ENCODE assay signal across 28 cellular contexts in genomic region chr12:29728033-29728432, GRCh38. TPM values are rescaled to one million over a fixed set of nuclear protein-coding genes. Genes with fewer than 3 reads are reported as not detected.
DNase-seq lines count a peak whose midpoint lies in the region; ATAC-seq and TF ChIP-seq lines count a peak whose summit lies in the region.
"Had no signal": no experiment of that assay in that cellular context is flagged by ENCODE, and none has a peak within 500 bp of the region (broad histone marks: within the 10 kb centered on the region; RNA-seq: fewer than 3 reads in every experiment).

No MANE protein-coding gene starts in this region.

- no peak for TF ChIP-seq CTCF in IMR-90 (conservative IDR thresholded peaks at IDR 0.05; ENCODE audit: low read depth, low read length)
- no peak for TF ChIP-seq CTCF in colonic mucosa (IDR thresholded peaks at IDR 0.05)
- TF ChIP-seq CTCF in gastrocnemius medialis (IDR thresholded peaks at IDR 0.05 in 4 of 5, conservative IDR thresholded peaks at IDR 0.05 in 1 of 5): no peak

- H3K27ac ChIP-seq in IMR-90 (ENCODE audit: insufficient read depth, low read length) (no peak overlapping the region), colonic mucosa (no peak overlapping the region), gastrocnemius medialis (peak overlapping the region; percentile 79 to 93 (median 82))
- H3K27ac ChIP-seq: HL-60, testis, uterus had no signal

- H4K5ac ChIP-seq in IMR-90 (ENCODE audit: low read depth, low read length): no peak overlapping the region

- H3K18ac ChIP-seq in IMR-90 (ENCODE audit: low read depth, low read length): no peak overlapping the region

- H3K9me3 ChIP-seq in IMR-90 (ENCODE audit: control insufficient read depth, insufficient read depth, low read length) (no peaks in the 10 kb centered on the region), colonic mucosa (no peaks in the 10 kb centered on the region), gastrocnemius medialis (no peaks in the 10 kb centered on the region)
- H3K9me3 ChIP-seq: SK-N-SH, testis, uterus had no signal

- peaks cover 4 to 36% of the 10 kb centered on the region in 2 experiments; a peak in 2 of 4 replicates for H3K79me1 ChIP-seq in IMR-90 (ENCODE audit: low read depth in 1 of 2, low read length in 2 of 2)

- H3K9ac ChIP-seq in IMR-90 (ENCODE audit: low read depth, low read length): no peak overlapping the region
- no peak overlapping the region for H3K9ac ChIP-seq in colonic mucosa (ENCODE audit: low read depth in 2 of 2, low read length in 2 of 2)
- H3K9ac ChIP-seq: SK-N-SH had no signal

- WGBS in IMR-90 (ENCODE audit: extremely low coverage in 2 of 2, insufficient read length in 1 of 2), 2 experiments: 80% methylated on average over 3 of the region's 7 CpGs; no CpG with 5 or more reads in 1 of the 2 experiments

- H3K27me3 ChIP-seq in IMR-90 (ENCODE audit: control insufficient read depth, insufficient read depth, low read length) (no peaks in the 10 kb centered on the region), colonic mucosa (no peaks in the 10 kb centered on the region), gastrocnemius medialis (no peaks in the 10 kb centered on the region)
- H3K27me3 ChIP-seq: dorsolateral prefrontal cortex, testis, uterus had no signal

- CTCF ChIA-PET in IMR-90 (lab: Yijun Ruan, JAX): no interaction called here

- in situ Hi-C loops in IMR-90 (cut with MboI; ENCODE audit: low sequenced_read_pairs) (no loop called here), gastrocnemius medialis (cut with MboI; ENCODE audit: low sequenced_read_pairs in 4 of 4) (no loop called here)

- H2AFZ ChIP-seq in IMR-90 (replicated peaks; ENCODE audit: low read length, poor library complexity): no peak overlapping the region

- peaks cover 11% of the 10 kb centered on the region; the same call in 1 of the 2 replicates for H3K9me1 ChIP-seq in IMR-90 (ENCODE audit: insufficient read depth, low read length)

- intact Hi-C loops in IMR-90 (cut with micrococcal nuclease) (no loop called here), colonic mucosa (cut with DNase I) (no loop called here), gastrocnemius medialis (cut with DNase I; ENCODE audit: low total_unique reads) (loop anchor here (5.0 kb wide), 1 partner anchor 54 kb away; the partner anchor contains the start of gene TMTC1)

- H4K20me1 ChIP-seq in IMR-90 (ENCODE audit: insufficient read depth, low read length): no peaks in the 10 kb centered on the region

- peak overlapping the region; percentile 44; the same call in 1 of the 2 replicates for H3K14ac ChIP-seq in IMR-90 (replicated peaks; ENCODE audit: low read depth, low read length)

- no peak for DNase-seq in IMR-90
- peak; percentile 24 for DNase-seq in colonic mucosa
- DNase-seq in lung microvascular endothelial cell (ENCODE audit: low read depth in 2 of 2): peak; percentile 27 to 28
- peak; percentile 55 to 56 for DNase-seq in gastrocnemius medialis
- no peak for DNase-seq in GM03348 (ENCODE audit: low spot score)
- DNase-seq: activated CD4-positive, alpha-beta T cell treated with anti-CD3 and anti-CD28 coated beads, Interleukin-2, amount 50 U/mL, for 48 hours; activated naive CD4-positive, alpha-beta T cell treated with Interleukin-2 at 50 U/mL for 16 hours; CD8-positive, alpha-beta T cell; dorsolateral prefrontal cortex; foreskin melanocyte; HCEC 1CT; hippocampal formation; left cardiac atrium; mesendoderm; NCI-H1417; NCI-H2029; nucleus accumbens; OCI-M1; SK-N-SH; stimulated activated naive CD4-positive, alpha-beta T cell treated with Interleukin-2 at 50 U/mL for 16 hours; testis; uterus had no signal

- ATAC-seq in IMR-90 (ENCODE audit: low read depth): no peak
- ATAC-seq in gastrocnemius medialis: peak; percentile 46 to 56
- ATAC-seq in GM18517 (IDR thresholded peaks at IDR 0.05; ENCODE audit: unreplicated experiment): no peak
- ATAC-seq in HG03139 (IDR thresholded peaks at IDR 0.05; ENCODE audit: unreplicated experiment): no peak
- no peak for ATAC-seq in GM21515 (IDR thresholded peaks at IDR 0.05; ENCODE audit: unreplicated experiment)
- ATAC-seq: activated CD4-positive, CD25-positive, alpha-beta regulatory T cell treated with anti-CD3 and anti-CD28 coated beads, Interleukin-2, amount 50 U/mL, for 24 hours; CD8-positive, alpha-beta T cell had no signal

- peaks cover 10% of the 10 kb centered on the region for H3K4me1 ChIP-seq in IMR-90 (ENCODE audit: control insufficient read depth, insufficient read depth, low read length)
- H3K4me1 ChIP-seq in colonic mucosa: no peaks in the 10 kb centered on the region
- peaks cover 86 to 94% of the 10 kb centered on the region in 2 donors for H3K4me1 ChIP-seq in gastrocnemius medialis
- H3K4me1 ChIP-seq: uterus had no signal

- BruUV-seq in IMR-90 (replicated peaks; lab: Mats Ljungman, UMichigan): no TSS peak

- no peak for TF ChIP-seq POLR2A in IMR-90 (IDR thresholded peaks at IDR 0.05; ENCODE audit: low read depth, low read length)
- TF ChIP-seq POLR2A in gastrocnemius medialis (IDR thresholded peaks at IDR 0.05): no peak

- no peak overlapping the region for H2BK20ac ChIP-seq in IMR-90 (ENCODE audit: low read depth, low read length)

- peaks cover 7% of the 10 kb centered on the region for H3K36me3 ChIP-seq in IMR-90 (ENCODE audit: control insufficient read depth, insufficient read depth, low read length)
- no peaks in the 10 kb centered on the region for H3K36me3 ChIP-seq in colonic mucosa
- H3K36me3 ChIP-seq in gastrocnemius medialis: no peaks in the 10 kb centered on the region
- H3K36me3 ChIP-seq: uterus had no signal

- peak overlapping the region; percentile 18; the same call in 1 of the 2 replicates for H2BK120ac ChIP-seq in IMR-90 (ENCODE audit: low read depth, low read length)

- H3K56ac ChIP-seq in IMR-90 (ENCODE audit: extremely low read depth, insufficient read depth, low read length): no peak overlapping the region

- H3K4me3 ChIP-seq in IMR-90 (ENCODE audit: insufficient read depth, low read depth, low read length) (no peak overlapping the region), colonic mucosa (no peak overlapping the region), gastrocnemius medialis (no peak overlapping the region)
- H3K4me3 ChIP-seq: dorsolateral prefrontal cortex, smooth muscle cell, testis, uterus had no signal

- H3K4ac ChIP-seq in IMR-90 (ENCODE audit: low read depth, low read length): no peak overlapping the region

- no peak overlapping the region for H2AK9ac ChIP-seq in IMR-90 (replicated peaks; ENCODE audit: low read depth, low read length, poor library complexity)

- H4K91ac ChIP-seq in IMR-90 (ENCODE audit: insufficient read depth, low read depth, low read length): no peak overlapping the region

- peak overlapping the region; percentile 4; the same call in 1 of the 2 replicates for H2AK5ac ChIP-seq in IMR-90 (ENCODE audit: low read depth, low read length)

- POLR2A ChIA-PET in IMR-90 (lab: Charles Lee; ENCODE audit: unreplicated experiment): no interaction called here

- TF ChIP-seq RAD21 in IMR-90 (IDR thresholded peaks at IDR 0.05; ENCODE audit: low read length): no peak

- no peak overlapping the region for H4K8ac ChIP-seq in IMR-90 (ENCODE audit: low read depth in 2 of 2, low read length in 2 of 2)

- no peak overlapping the region for H3K4me2 ChIP-seq in IMR-90 (ENCODE audit: low read depth, low read length)
- H3K4me2 ChIP-seq: SK-N-SH, smooth muscle cell had no signal

- H3K23ac ChIP-seq in IMR-90 (ENCODE audit: low read depth, low read length): no peak overlapping the region

- no peak overlapping the region for H2BK5ac ChIP-seq in IMR-90 (ENCODE audit: low read depth, low read length, poor library complexity, severe bottlenecking)

- dilution Hi-C loops in IMR-90 (cut with HindIII; ENCODE audit: low sequenced_read_pairs, unreplicated experiment): no loop called here

- no peak overlapping the region for H2BK15ac ChIP-seq in IMR-90 (ENCODE audit: low read depth, low read length)

TF ChIP-seq in IMR-90, 13 proteins besides CTCF, POLR2A, EP300 and RAD21:
- no peak for TF ChIP-seq CEBPB (IDR thresholded peaks at IDR 0.05; ENCODE audit: low read depth, low read length)
- TF ChIP-seq MAFK (IDR thresholded peaks at IDR 0.05; ENCODE audit: low read depth, low read length): no peak
- TF ChIP-seq RCOR1 (IDR thresholded peaks at IDR 0.05; ENCODE audit: insufficient replicate concordance, low read length): no peak
- TF ChIP-seq SMC3 (IDR thresholded peaks at IDR 0.05; ENCODE audit: low read depth, low read length): no peak
- no peak for TF ChIP-seq ELK1 (IDR thresholded peaks at IDR 0.05; ENCODE audit: borderline replicate concordance, low read depth, low read length)
- TF ChIP-seq MAZ (IDR thresholded peaks at IDR 0.05; ENCODE audit: borderline replicate concordance, low read depth, low read length): no peak
- no peak for TF ChIP-seq NFE2L2 (IDR thresholded peaks at IDR 0.05; ENCODE audit: low read depth, low read length)
- TF ChIP-seq MXI1 (IDR thresholded peaks at IDR 0.05; ENCODE audit: borderline replicate concordance, low read depth, low read length): no peak
- no peak for TF ChIP-seq BHLHE40 (IDR thresholded peaks at IDR 0.05; ENCODE audit: low read depth, low read length)
- TF ChIP-seq USF2 (IDR thresholded peaks at IDR 0.05; ENCODE audit: low read depth, low read length): no peak
- TF ChIP-seq FOS (IDR thresholded peaks at IDR 0.05; ENCODE audit: low read depth, low read length): no peak
TF ChIP-seq in IMR-90: peak in this region for 0.

RNA-seq across cellular contexts. Expression of gene TMTC1, which starts 55.7 kb away (rescaled TPM):
- total RNA-seq in IMR-90 (2012; rRNA removed): 31.9 and 36.4 TPM in 2 replicates
- 10.6 and 12.5 TPM in 2 replicates for polyA plus RNA-seq in IMR-90 (2012; rRNA removed)
- 6.4 and 7.7 TPM in 2 replicates for polyA plus RNA-seq in IMR-90 (2012; cell fraction: cytosol; rRNA removed)
- polyA plus RNA-seq in IMR-90 (2012; cell fraction: nucleus; rRNA removed; ENCODE audit: low replicate concordance): 4.2 and 12.2 TPM in 2 replicates
- total RNA-seq in colonic mucosa: 1 to 10 TPM; 3.3 to 6.3 TPM
- 1.7 and 6.9 TPM in 2 replicates for total RNA-seq in lung microvascular endothelial cell
- total RNA-seq in gastrocnemius medialis: 10 to 100 TPM; 38.5 to 83.5 (median 42.6) TPM
- total RNA-seq: CD8-positive, alpha-beta T cell had no signal

Comparison
In these comparisons a context has a peak if more than half of its experiments do, and no peak if none do; other contexts are left out.
1. ATAC-seq: peak in gastrocnemius medialis (2 of 2); none in IMR-90 (single experiment), GM18517 (single experiment), HG03139 (single experiment) and GM21515 (single experiment).
2. DNase-seq: peak in colonic mucosa (single experiment), lung microvascular endothelial cell (2 of 2) and gastrocnemius medialis (2 of 2); none in IMR-90 (single experiment) and GM03348 (single experiment).
3. H3K27ac ChIP-seq: peak in gastrocnemius medialis (4 of 4); none in IMR-90 (single experiment) and colonic mucosa (single experiment).